ENCODE assay signal across 15 cellular contexts in genomic region chr4:145217339-145217738, GRCh38. TPM values are rescaled to one million over a fixed set of nuclear protein-coding genes. Genes with fewer than 3 reads are reported as not detected.
DNase-seq lines count a peak whose midpoint lies in the region; ATAC-seq and TF ChIP-seq lines count a peak whose summit lies in the region.
"Had no signal": no experiment of that assay in that cellular context is flagged by ENCODE, and none has a peak within 500 bp of the region (broad histone marks: within the 10 kb centered on the region; RNA-seq: fewer than 3 reads in every experiment).

No MANE protein-coding gene starts in this region.

- H4K5ac ChIP-seq in H9 (ENCODE audit: insufficient read length, low read depth, low read length): no peak overlapping the region

- H3K4me2 ChIP-seq in H9 (ENCODE audit: insufficient read depth, insufficient read length, low read length): no peak overlapping the region
- H3K4me2 ChIP-seq: PC-9, SK-N-SH had no signal

- H3K4me3 ChIP-seq in NT2/D1 (ENCODE audit: insufficient read length, low read depth) (no peak overlapping the region), endodermal cell (ENCODE audit: low read length) (no peak overlapping the region)
- H3K4me3 ChIP-seq: PC-9 had no signal

- H3K27ac ChIP-seq in H9 (ENCODE audit: insufficient read length, low read depth, low read length) (no peak overlapping the region), endodermal cell (ENCODE audit: low read depth, low read length) (no peak overlapping the region)
- H3K27ac ChIP-seq: PC-9 had no signal

- H3K79me2 ChIP-seq in H9 (ENCODE audit: insufficient read depth, low read length): no peaks in the 10 kb centered on the region

- no peak overlapping the region for H3K18ac ChIP-seq in H9 (ENCODE audit: insufficient read length, low read depth, low read length)

- no peaks in the 10 kb centered on the region for H3K36me3 Mint-ChIP-seq in H9 (ENCODE audit: insufficient read depth in 1 of 3, low read depth in 3 of 3)
- H3K36me3 Mint-ChIP-seq in endodermal cell (ENCODE audit: low read depth): no peaks in the 10 kb centered on the region

- peaks cover 0 to 2% of the 10 kb centered on the region in 2 experiments; a peak in 2 of 5 replicates for H3K9me3 Mint-ChIP-seq in H9
- H3K9me3 Mint-ChIP-seq in endodermal cell: no peaks in the 10 kb centered on the region

- TF ChIP-seq CTCF in H9 (conservative IDR thresholded peaks at IDR 0.05) (no peak), endodermal cell (conservative IDR thresholded peaks at IDR 0.05) (no peak)

- H3K4ac ChIP-seq in H9 (ENCODE audit: low read depth, low read length): no peak overlapping the region

- H3K27ac Mint-ChIP-seq in H9 (peak overlapping the region; percentile 24 to 96 (median 68); a peak in 4 of 7 replicates), endodermal cell (peak overlapping the region; percentile 2)

- no peak overlapping the region for H2BK120ac ChIP-seq in H9 (ENCODE audit: low read depth, low read length, poor library complexity, severe bottlenecking)

- no peak overlapping the region for H3K56ac ChIP-seq in H9 (ENCODE audit: insufficient read length, low read depth, low read length)

- H3K27me3 Mint-ChIP-seq in H9 (ENCODE audit: low read depth) (no peaks in the 10 kb centered on the region), endodermal cell (ENCODE audit: insufficient read depth) (no peaks in the 10 kb centered on the region)

- H4K20me1 ChIP-seq in H9 (ENCODE audit: control insufficient read depth, insufficient read depth, insufficient read length): no peaks in the 10 kb centered on the region

- WGBS in H9 (ENCODE audit: extremely low coverage, insufficient read length, low lambda C conversion rate): no CpG with 5 or more reads among the region's 1 CpG
- WGBS in endodermal cell (ENCODE audit: insufficient coverage in 1 of 2, insufficient read length in 1 of 2), 2 experiments: 75% methylated on average over 1 of the region's 1 CpG; no CpG with 5 or more reads in 1 of the 2 experiments

- H3K36me3 ChIP-seq in NT2/D1 (ENCODE audit: insufficient read depth, insufficient read length, low read length): no peaks in the 10 kb centered on the region
- H3K36me3 ChIP-seq in endodermal cell (ENCODE audit: control insufficient read depth, insufficient read depth, low read length): no peaks in the 10 kb centered on the region

- H2BK12ac ChIP-seq in H9 (ENCODE audit: insufficient read length, low read depth, low read length): no peak overlapping the region

- no peak overlapping the region for H3K9ac ChIP-seq in H9 (ENCODE audit: extremely low read depth, insufficient read length, low read length)
- H3K9ac ChIP-seq in NT2/D1 (ENCODE audit: insufficient read length, low read depth): no peak overlapping the region
- no peak overlapping the region for H3K9ac ChIP-seq in endodermal cell (ENCODE audit: extremely low read depth, low read length, poor library complexity, severe bottlenecking)
- H3K9ac ChIP-seq: SK-N-SH had no signal

- ATAC-seq in GM21529 (IDR thresholded peaks at IDR 0.05; ENCODE audit: unreplicated experiment) (no peak), HG02798 (IDR thresholded peaks at IDR 0.05; ENCODE audit: poor library complexity, unreplicated experiment) (no peak), GM18873 (IDR thresholded peaks at IDR 0.05; ENCODE audit: low FRiP score, unreplicated experiment) (no peak)

- H3K23me2 ChIP-seq in H9 (ENCODE audit: insufficient read length, low read depth, low read length, poor library complexity, severe bottlenecking): no peaks in the 10 kb centered on the region

- H3K4me3 Mint-ChIP-seq in H9: peak overlapping the region in 1 of 2 experiments; percentile 28; a peak in 1 of 5 replicates
- H3K4me3 Mint-ChIP-seq in endodermal cell: no peak overlapping the region

- H3K4me1 Mint-ChIP-seq in H9 (peaks cover 13 to 15% of the 10 kb centered on the region in 2 experiments), endodermal cell (peaks cover 11% of the 10 kb centered on the region)

- no peak for DNase-seq in H9
- peak; percentile 20 for DNase-seq in NT2/D1 (ENCODE audit: low read depth, low spot score)
- DNase-seq in endodermal cell: no peak
- peak; percentile 7 for DNase-seq in renal cortical epithelial cell (ENCODE audit: low read depth)
- DNase-seq in 8988T: no peak
- DNase-seq: DMS 273 treated with DMSO at 0.1 percent for 48 hours; NCI-H146; NCI-H2107; NCI-H526 treated with DMSO at 0.1 percent for 48 hours; NK-92 treated with Interleukin-12 subunit alpha and Interleukin-12 subunit beta, amount 100 ng/mL, for 24 hours; PC-9; SK-N-SH had no signal

- H4K91ac ChIP-seq in H9 (ENCODE audit: insufficient read length, low read depth, low read length): no peak overlapping the region

- H3K23ac ChIP-seq in H9 (ENCODE audit: insufficient read length, low read depth, low read length): no peak overlapping the region

- no peak overlapping the region for H2BK15ac ChIP-seq in H9 (ENCODE audit: low read depth, low read length)

- no peaks in the 10 kb centered on the region for H3K27me3 ChIP-seq in H9 (ENCODE audit: insufficient read depth, low read length)
- H3K27me3 ChIP-seq in NT2/D1 (ENCODE audit: insufficient read depth, insufficient read length): no peaks in the 10 kb centered on the region
- H3K27me3 ChIP-seq in endodermal cell (ENCODE audit: control insufficient read depth, insufficient read depth, low read length, poor library complexity, severe bottlenecking): no peaks in the 10 kb centered on the region

- no peaks in the 10 kb centered on the region for H3K79me1 ChIP-seq in H9 (ENCODE audit: insufficient read depth, low read depth, low read length, poor library complexity, severe bottlenecking)

- no peak overlapping the region for H2BK5ac ChIP-seq in H9 (ENCODE audit: insufficient read length, low read length)

- H3K4me1 ChIP-seq in H9 (ENCODE audit: insufficient read depth, low read length): no peaks in the 10 kb centered on the region; the same call in 1 of the 2 replicates
- no peaks in the 10 kb centered on the region for H3K4me1 ChIP-seq in NT2/D1 (ENCODE audit: insufficient read depth, insufficient read length)
- no peaks in the 10 kb centered on the region for H3K4me1 ChIP-seq in endodermal cell (ENCODE audit: control insufficient read depth, insufficient read depth, low read length)

- H2BK20ac ChIP-seq in H9 (ENCODE audit: low read depth, low read length, poor library complexity, severe bottlenecking): no peak overlapping the region

- H3T11ph ChIP-seq in H9 (ENCODE audit: low read length): no peak overlapping the region

- no peaks in the 10 kb centered on the region for H3K9me3 ChIP-seq in H9 (ENCODE audit: control insufficient read depth, low read depth, low read length)
- no peaks in the 10 kb centered on the region for H3K9me3 ChIP-seq in NT2/D1 (ENCODE audit: insufficient read depth, low read length)
- H3K9me3 ChIP-seq in endodermal cell (ENCODE audit: control insufficient read depth, low read length): peaks cover 14% of the 10 kb centered on the region
- H3K9me3 ChIP-seq: SK-N-SH had no signal

- no peak overlapping the region for H2AK5ac ChIP-seq in H9 (ENCODE audit: insufficient read length, low read length)

- no peak overlapping the region for H2AFZ ChIP-seq in H9 (ENCODE audit: low read length)
- H2AFZ ChIP-seq: PC-9 had no signal

- no peak overlapping the region for H4K8ac ChIP-seq in H9 (replicated peaks; ENCODE audit: insufficient read length, low read depth, low read length)

- H3K14ac ChIP-seq in H9 (ENCODE audit: insufficient read depth, low read length): no peak overlapping the region

RNA-seq across cellular contexts. Expression of gene OTUD4, which starts 37.0 kb away (rescaled TPM):
- 51.1 and 59.0 TPM in 2 replicates for total RNA-seq in H9 (2021)
- total RNA-seq in endodermal cell: 10 to 100 TPM; 49.6 to 55.5 TPM
- 28.3 TPM for polyA plus RNA-seq in endodermal cell (2013, experiment 1 of 2)
- 26.1 TPM for polyA plus RNA-seq in endodermal cell (2013, experiment 2 of 2)
- 28.5 and 48.2 TPM in 2 replicates for total RNA-seq in renal cortical epithelial cell

Comparison
In these comparisons a context has a peak if more than half of its experiments do, and no peak if none do; other contexts are left out.
1. DNase-seq: peak in NT2/D1 (single experiment) and renal cortical epithelial cell (single experiment); none in H9 (single experiment), endodermal cell (single experiment) and 8988T (single experiment).